ENCODE assay signal across 1 cellular context in the genomic region with DNA sequence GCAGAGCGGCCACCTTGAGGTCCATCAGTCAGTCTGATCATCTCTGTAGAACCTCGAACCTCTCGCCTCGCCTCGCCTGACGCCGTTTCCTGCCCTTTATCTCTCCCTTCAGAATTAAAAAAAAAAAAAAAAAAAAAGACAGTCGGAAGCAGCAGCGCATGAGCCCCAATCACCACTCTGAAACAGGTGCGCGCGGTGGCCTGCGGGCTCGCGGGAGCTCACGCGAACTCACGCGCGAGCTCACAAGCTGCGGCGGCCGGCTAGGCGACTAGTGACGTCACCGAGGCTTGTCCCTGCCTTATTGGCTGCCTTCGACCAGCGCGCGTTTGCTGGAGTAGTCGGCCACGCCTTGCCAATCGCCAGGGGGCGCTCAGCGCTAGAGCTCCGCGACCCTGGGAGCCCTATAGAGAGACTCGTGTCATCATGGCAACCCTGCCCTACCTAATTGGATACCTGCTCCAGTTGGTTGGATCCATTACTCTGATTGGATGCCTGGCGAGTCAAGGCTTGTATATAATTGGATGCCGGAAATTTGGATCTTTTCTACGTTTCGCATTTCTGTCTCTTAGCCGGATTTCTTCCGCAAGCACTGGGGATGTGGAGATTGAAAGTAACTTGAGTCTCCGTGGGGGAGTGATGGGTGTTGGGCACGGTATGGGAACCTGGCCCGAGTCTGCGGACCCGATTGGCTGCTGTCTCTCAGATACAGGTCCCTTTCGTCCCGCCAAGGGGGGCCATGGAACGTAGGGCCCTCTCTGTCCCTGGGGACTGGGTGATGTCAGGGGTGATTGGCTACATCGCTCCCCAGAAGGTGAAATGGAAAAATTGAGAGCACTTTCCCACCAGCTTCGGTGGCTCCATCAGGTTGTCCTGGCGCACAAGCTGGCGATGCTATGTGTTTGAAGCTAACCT.
A peak's percentile ranks its signal among the peaks of the same experiment; 100 is the strongest.
TF ChIP-seq lines count a peak whose summit lies in the region.

No MANE protein-coding gene starts in this region.

TF ChIP-seq in HEK293, 187 proteins besides CTCF, POLR2A, EP300 and RAD21 (continued from another document):
- TF ChIP-seq, protein P1, sequence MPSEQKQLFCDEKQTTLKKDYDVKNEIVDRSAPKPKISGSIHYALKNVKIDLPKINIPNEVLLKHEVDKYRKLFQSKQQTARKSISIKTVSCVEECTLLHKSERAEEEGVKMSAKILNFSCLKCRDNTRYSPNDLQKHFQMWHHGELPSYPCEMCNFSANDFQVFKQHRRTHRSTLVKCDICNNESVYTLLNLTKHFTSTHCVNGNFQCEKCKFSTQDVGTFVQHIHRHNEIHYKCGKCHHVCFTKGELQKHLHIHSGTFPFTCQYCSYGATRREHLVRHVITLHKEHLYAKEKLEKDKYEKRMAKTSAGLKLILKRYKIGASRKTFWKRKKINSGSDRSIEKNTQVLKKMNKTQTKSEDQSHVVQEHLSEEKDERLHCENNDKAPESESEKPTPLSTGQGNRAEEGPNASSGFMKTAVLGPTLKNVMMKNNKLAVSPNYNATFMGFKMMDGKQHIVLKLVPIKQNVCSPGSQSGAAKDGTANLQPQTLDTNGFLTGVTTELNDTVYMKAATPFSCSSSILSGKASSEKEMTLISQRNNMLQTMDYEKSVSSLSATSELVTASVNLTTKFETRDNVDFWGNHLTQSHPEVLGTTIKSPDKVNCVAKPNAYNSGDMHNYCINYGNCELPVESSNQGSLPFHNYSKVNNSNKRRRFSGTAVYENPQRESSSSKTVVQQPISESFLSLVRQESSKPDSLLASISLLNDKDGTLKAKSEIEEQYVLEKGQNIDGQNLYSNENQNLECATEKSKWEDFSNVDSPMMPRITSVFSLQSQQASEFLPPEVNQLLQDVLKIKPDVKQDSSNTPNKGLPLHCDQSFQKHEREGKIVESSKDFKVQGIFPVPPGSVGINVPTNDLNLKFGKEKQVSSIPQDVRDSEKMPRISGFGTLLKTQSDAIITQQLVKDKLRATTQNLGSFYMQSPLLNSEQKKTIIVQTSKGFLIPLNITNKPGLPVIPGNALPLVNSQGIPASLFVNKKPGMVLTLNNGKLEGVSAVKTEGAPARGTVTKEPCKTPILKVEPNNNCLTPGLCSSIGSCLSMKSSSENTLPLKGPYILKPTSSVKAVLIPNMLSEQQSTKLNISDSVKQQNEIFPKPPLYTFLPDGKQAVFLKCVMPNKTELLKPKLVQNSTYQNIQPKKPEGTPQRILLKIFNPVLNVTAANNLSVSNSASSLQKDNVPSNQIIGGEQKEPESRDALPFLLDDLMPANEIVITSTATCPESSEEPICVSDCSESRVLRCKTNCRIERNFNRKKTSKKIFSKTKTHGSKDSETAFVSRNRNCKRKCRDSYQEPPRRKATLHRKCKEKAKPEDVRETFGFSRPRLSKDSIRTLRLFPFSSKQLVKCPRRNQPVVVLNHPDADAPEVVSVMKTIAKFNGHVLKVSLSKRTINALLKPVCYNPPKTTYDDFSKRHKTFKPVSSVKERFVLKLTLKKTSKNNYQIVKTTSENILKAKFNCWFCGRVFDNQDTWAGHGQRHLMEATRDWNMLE (tag by site-specific recombination; conservative IDR thresholded peaks at IDR 0.05; ENCODE audit: low read depth): peak; percentile 53; the same call in 1 of the 2 replicates
- TF ChIP-seq ZNF140 (tag by site-specific recombination; IDR thresholded peaks at IDR 0.05) (no peak), ZNF2 (tag by site-specific recombination; IDR thresholded peaks at IDR 0.05) (0 out of 2 replicates have a peak, but pooled peaks have one; percentile 34), ZNF660 (tag by site-specific recombination; IDR thresholded peaks at IDR 0.05) (0 out of 2 replicates have a peak, but pooled peaks have one; percentile 57), ZNF335 (tag by site-specific recombination; conservative IDR thresholded peaks at IDR 0.05) (peak; percentile 67), SP2 (tag by site-specific recombination; IDR thresholded peaks at IDR 0.05) (peak; percentile 26; the same call in 1 of the 2 replicates), ZNF792 (tag by site-specific recombination; IDR thresholded peaks at IDR 0.05) (no peak), ZNF561 (tag by site-specific recombination; IDR thresholded peaks at IDR 0.05; ENCODE audit: borderline replicate concordance) (no peak), ZNF266 (tag by site-specific recombination; IDR thresholded peaks at IDR 0.05; ENCODE audit: low read depth) (no peak), ZNF560 (tag by site-specific recombination; IDR thresholded peaks at IDR 0.05; ENCODE audit: borderline replicate concordance) (no peak), SCRT1 (tag by site-specific recombination; IDR thresholded peaks at IDR 0.05; ENCODE audit: borderline replicate concordance) (peak; percentile 57; the same call in 1 of the 2 replicates), ZNF24 (tag by site-specific recombination; IDR thresholded peaks at IDR 0.05) (0 out of 2 replicates have a peak, but pooled peaks have one; percentile 20), PRDM1 (tag by site-specific recombination; IDR thresholded peaks at IDR 0.05) (peak; percentile 39; the same call in 1 of the 2 replicates), SETDB1 (IDR thresholded peaks at IDR 0.05; ENCODE audit: insufficient read length, low read length) (peak; percentile 43), SP7 (tag by site-specific recombination; IDR thresholded peaks at IDR 0.05) (0 out of 2 replicates have a peak, but pooled peaks have one; percentile 25)
- TF ChIP-seq, protein P2, sequence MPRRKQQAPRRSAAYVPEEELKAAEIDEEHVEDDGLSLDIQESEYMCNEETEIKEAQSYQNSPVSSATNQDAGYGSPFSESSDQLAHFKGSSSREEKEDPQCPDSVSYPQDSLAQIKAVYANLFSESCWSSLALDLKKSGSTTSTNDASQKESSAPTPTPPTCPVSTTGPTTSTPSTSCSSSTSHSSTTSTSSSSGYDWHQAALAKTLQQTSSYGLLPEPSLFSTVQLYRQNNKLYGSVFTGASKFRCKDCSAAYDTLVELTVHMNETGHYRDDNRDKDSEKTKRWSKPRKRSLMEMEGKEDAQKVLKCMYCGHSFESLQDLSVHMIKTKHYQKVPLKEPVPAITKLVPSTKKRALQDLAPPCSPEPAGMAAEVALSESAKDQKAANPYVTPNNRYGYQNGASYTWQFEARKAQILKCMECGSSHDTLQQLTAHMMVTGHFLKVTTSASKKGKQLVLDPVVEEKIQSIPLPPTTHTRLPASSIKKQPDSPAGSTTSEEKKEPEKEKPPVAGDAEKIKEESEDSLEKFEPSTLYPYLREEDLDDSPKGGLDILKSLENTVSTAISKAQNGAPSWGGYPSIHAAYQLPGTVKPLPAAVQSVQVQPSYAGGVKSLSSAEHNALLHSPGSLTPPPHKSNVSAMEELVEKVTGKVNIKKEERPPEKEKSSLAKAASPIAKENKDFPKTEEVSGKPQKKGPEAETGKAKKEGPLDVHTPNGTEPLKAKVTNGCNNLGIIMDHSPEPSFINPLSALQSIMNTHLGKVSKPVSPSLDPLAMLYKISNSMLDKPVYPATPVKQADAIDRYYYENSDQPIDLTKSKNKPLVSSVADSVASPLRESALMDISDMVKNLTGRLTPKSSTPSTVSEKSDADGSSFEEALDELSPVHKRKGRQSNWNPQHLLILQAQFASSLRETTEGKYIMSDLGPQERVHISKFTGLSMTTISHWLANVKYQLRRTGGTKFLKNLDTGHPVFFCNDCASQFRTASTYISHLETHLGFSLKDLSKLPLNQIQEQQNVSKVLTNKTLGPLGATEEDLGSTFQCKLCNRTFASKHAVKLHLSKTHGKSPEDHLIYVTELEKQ (tag by site-specific recombination; IDR thresholded peaks at IDR 0.05; ENCODE audit: borderline replicate concordance): no peak
- TF ChIP-seq, protein P3, sequence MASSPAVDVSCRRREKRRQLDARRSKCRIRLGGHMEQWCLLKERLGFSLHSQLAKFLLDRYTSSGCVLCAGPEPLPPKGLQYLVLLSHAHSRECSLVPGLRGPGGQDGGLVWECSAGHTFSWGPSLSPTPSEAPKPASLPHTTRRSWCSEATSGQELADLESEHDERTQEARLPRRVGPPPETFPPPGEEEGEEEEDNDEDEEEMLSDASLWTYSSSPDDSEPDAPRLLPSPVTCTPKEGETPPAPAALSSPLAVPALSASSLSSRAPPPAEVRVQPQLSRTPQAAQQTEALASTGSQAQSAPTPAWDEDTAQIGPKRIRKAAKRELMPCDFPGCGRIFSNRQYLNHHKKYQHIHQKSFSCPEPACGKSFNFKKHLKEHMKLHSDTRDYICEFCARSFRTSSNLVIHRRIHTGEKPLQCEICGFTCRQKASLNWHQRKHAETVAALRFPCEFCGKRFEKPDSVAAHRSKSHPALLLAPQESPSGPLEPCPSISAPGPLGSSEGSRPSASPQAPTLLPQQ (tag by site-specific recombination; IDR thresholded peaks at IDR 0.05): 0 out of 2 replicates have a peak, but pooled peaks have one; percentile 28
- TF ChIP-seq, protein P4, sequence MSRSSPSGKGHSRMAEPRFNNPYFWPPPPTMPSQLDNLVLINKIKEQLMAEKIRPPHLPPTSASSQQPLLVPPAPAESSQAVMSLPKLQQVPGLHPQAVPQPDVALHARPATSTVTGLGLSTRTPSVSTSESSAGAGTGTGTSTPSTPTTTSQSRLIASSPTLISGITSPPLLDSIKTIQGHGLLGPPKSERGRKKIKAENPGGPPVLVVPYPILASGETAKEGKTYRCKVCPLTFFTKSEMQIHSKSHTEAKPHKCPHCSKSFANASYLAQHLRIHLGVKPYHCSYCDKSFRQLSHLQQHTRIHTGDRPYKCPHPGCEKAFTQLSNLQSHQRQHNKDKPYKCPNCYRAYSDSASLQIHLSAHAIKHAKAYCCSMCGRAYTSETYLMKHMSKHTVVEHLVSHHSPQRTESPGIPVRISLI (tag by site-specific recombination; IDR thresholded peaks at IDR 0.05): peak; percentile 95
- TF ChIP-seq, protein P5, sequence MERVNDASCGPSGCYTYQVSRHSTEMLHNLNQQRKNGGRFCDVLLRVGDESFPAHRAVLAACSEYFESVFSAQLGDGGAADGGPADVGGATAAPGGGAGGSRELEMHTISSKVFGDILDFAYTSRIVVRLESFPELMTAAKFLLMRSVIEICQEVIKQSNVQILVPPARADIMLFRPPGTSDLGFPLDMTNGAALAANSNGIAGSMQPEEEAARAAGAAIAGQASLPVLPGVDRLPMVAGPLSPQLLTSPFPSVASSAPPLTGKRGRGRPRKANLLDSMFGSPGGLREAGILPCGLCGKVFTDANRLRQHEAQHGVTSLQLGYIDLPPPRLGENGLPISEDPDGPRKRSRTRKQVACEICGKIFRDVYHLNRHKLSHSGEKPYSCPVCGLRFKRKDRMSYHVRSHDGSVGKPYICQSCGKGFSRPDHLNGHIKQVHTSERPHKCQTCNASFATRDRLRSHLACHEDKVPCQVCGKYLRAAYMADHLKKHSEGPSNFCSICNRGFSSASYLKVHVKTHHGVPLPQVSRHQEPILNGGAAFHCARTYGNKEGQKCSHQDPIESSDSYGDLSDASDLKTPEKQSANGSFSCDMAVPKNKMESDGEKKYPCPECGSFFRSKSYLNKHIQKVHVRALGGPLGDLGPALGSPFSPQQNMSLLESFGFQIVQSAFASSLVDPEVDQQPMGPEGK (tag by site-specific recombination; IDR thresholded peaks at IDR 0.05): no peak
- TF ChIP-seq, protein P6, sequence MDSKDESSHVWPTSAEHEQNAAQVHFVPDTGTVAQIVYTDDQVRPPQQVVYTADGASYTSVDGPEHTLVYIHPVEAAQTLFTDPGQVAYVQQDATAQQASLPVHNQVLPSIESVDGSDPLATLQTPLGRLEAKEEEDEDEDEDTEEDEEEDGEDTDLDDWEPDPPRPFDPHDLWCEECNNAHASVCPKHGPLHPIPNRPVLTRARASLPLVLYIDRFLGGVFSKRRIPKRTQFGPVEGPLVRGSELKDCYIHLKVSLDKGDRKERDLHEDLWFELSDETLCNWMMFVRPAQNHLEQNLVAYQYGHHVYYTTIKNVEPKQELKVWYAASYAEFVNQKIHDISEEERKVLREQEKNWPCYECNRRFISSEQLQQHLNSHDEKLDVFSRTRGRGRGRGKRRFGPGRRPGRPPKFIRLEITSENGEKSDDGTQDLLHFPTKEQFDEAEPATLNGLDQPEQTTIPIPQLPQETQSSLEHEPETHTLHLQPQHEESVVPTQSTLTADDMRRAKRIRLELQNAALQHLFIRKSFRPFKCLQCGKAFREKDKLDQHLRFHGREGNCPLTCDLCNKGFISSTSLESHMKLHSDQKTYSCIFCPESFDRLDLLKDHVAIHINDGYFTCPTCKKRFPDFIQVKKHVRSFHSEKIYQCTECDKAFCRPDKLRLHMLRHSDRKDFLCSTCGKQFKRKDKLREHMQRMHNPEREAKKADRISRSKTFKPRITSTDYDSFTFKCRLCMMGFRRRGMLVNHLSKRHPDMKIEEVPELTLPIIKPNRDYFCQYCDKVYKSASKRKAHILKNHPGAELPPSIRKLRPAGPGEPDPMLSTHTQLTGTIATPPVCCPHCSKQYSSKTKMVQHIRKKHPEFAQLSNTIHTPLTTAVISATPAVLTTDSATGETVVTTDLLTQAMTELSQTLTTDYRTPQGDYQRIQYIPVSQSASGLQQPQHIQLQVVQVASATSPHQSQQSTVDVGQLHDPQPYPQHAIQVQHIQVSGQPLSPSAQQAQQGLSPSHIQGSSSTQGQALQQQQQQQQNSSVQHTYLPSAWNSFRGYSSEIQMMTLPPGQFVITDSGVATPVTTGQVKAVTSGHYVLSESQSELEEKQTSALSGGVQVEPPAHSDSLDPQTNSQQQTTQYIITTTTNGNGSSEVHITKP (tag by site-specific recombination; IDR thresholded peaks at IDR 0.05): peak; percentile 49
- TF ChIP-seq, protein P7, sequence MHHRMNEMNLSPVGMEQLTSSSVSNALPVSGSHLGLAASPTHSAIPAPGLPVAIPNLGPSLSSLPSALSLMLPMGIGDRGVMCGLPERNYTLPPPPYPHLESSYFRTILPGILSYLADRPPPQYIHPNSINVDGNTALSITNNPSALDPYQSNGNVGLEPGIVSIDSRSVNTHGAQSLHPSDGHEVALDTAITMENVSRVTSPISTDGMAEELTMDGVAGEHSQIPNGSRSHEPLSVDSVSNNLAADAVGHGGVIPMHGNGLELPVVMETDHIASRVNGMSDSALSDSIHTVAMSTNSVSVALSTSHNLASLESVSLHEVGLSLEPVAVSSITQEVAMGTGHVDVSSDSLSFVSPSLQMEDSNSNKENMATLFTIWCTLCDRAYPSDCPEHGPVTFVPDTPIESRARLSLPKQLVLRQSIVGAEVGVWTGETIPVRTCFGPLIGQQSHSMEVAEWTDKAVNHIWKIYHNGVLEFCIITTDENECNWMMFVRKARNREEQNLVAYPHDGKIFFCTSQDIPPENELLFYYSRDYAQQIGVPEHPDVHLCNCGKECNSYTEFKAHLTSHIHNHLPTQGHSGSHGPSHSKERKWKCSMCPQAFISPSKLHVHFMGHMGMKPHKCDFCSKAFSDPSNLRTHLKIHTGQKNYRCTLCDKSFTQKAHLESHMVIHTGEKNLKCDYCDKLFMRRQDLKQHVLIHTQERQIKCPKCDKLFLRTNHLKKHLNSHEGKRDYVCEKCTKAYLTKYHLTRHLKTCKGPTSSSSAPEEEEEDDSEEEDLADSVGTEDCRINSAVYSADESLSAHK (tag by site-specific recombination; IDR thresholded peaks at IDR 0.05): peak; percentile 22; the same call in 1 of the 2 replicates
- TF ChIP-seq, protein P8, sequence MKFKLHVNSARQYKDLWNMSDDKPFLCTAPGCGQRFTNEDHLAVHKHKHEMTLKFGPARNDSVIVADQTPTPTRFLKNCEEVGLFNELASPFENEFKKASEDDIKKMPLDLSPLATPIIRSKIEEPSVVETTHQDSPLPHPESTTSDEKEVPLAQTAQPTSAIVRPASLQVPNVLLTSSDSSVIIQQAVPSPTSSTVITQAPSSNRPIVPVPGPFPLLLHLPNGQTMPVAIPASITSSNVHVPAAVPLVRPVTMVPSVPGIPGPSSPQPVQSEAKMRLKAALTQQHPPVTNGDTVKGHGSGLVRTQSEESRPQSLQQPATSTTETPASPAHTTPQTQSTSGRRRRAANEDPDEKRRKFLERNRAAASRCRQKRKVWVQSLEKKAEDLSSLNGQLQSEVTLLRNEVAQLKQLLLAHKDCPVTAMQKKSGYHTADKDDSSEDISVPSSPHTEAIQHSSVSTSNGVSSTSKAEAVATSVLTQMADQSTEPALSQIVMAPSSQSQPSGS (tag by site-specific recombination; IDR thresholded peaks at IDR 0.05; ENCODE audit: low read depth): peak; percentile 98
